Comparison of ENCODE assay signal across 1 cellular context in the genomic region with DNA sequence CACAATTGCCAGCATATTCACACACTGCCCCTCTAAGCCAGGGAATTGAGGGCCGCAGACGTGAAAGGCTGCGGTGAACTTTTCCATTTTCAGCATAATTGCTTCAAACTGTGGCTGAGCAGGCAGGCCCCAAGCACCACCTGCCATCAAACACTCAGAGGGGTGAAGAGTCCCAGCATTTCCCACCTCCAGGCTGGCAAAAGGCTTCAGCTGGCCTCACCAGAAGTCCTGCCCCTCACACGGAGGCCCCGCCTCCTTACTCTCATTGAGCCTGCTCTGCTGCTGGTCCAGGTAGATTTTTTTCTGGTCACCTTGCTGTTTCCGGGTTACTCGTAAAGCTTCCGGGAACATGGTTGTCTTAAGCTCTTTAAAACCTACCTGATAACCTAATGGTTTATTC.
TF ChIP-seq lines count a peak whose summit lies in the region.

No MANE protein-coding gene starts in this region.

TF ChIP-seq in H1, 55 proteins besides CTCF, POLR2A, EP300 and RAD21:
- no peak for TF ChIP-seq CTBP2 (IDR thresholded peaks at IDR 0.05; ENCODE audit: borderline replicate concordance, insufficient read depth, insufficient read length, low read length)
- TF ChIP-seq SP2 (IDR thresholded peaks at IDR 0.05; ENCODE audit: low read length): no peak
- no peak for TF ChIP-seq POU5F1 (IDR thresholded peaks at IDR 0.05; ENCODE audit: low read depth, low read length)
- TF ChIP-seq, protein P1, sequence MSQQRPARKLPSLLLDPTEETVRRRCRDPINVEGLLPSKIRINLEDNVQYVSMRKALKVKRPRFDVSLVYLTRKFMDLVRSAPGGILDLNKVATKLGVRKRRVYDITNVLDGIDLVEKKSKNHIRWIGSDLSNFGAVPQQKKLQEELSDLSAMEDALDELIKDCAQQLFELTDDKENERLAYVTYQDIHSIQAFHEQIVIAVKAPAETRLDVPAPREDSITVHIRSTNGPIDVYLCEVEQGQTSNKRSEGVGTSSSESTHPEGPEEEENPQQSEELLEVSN (IDR thresholded peaks at IDR 0.05): peak; percentile 67; the same call in 1 of the 2 replicates
